1 cellular context compared by ENCODE assay signal in genomic region chr6:13973422-13973821, GRCh38. TPM values are rescaled to one million over a fixed set of nuclear protein-coding genes. Genes with fewer than 3 reads are reported as not detected.
"Had no signal": no experiment of that assay in that cellular context is flagged by ENCODE, and none has a peak within 500 bp of the region (broad histone marks: within the 10 kb centered on the region; RNA-seq: fewer than 3 reads in every experiment).

No MANE protein-coding gene starts in this region.

RNA-seq across cellular contexts. Expression of gene RNF182, which starts 48.7 kb away (rescaled TPM):
- total RNA-seq: GM12878 had no signal
- polyA plus RNA-seq: GM12878 had no signal
